ENCODE assay signal across 1 cellular context in genomic region chr3:67654099-67654831, GRCh38.
TF ChIP-seq lines count a peak whose summit lies in the region.

SUCLG2 (minus strand) TSS chr3:67654612; CDS start chr3:67654586, 26 bp downstream.

TF ChIP-seq in SK-N-SH, 30 proteins besides CTCF, POLR2A, EP300 and RAD21 (continued from another document):
- no peak for TF ChIP-seq ZBTB33 (IDR thresholded peaks at IDR 0.05; ENCODE audit: borderline replicate concordance, low read depth)
- TF ChIP-seq FOSL2 (IDR thresholded peaks at IDR 0.05; ENCODE audit: borderline replicate concordance, low read depth) = no peak
- TF ChIP-seq GABPA (IDR thresholded peaks at IDR 0.05; ENCODE audit: low read depth) = peak; percentile 56
- no peak for TF ChIP-seq RFX5 (IDR thresholded peaks at IDR 0.05; ENCODE audit: low read length)
- TF ChIP-seq TAF1 (IDR thresholded peaks at IDR 0.05; ENCODE audit: borderline replicate concordance, low read depth, low read length) = peak; percentile 96
- peak; percentile 38; the same call in 1 of the 2 replicates for TF ChIP-seq USF1 (IDR thresholded peaks at IDR 0.05; ENCODE audit: borderline replicate concordance, low read depth)
- 0 out of 2 replicates have a peak, but pooled peaks have one; percentile 6 for TF ChIP-seq TEAD4 (IDR thresholded peaks at IDR 0.05; ENCODE audit: borderline replicate concordance, insufficient read depth)
